Comparison of ENCODE assay signal across 8 cellular contexts in the genomic region with DNA sequence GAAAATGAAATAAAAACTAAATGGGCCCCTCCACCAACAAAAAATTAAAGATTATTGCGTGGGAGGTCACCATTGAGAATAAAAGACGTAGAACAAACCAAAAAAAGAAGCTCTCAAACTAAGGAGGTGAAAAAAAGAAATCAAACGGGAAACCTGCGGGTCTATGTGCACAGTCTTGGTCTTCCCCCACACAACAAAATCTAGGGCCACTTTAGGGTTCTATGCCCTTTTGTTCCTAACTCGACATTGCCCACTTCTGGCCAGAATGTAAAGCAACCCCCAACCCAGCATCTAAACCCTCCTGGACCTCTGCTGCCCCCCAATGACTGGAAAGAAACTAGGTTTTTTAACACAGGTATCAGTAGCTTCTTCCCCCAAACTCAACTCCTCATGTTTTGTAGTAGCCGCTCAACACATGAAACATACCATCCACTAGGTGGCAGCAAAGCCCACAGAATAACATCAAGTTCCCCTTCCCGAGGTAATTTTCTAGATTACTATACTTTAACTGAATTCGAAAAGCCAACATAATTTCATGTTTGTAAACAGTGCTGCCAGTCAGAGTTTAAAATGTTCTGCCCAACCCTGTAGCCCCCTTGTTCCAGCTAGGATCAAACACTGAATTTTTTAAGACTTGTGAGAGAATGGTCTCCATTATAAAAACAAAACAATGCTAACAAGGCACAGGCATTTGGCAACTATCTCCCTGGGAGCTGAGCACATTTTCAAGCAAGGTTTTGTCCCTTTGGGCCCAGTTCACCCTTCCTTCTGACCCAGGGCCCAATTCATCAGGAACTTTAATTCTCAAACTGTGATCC. TPM values are rescaled to one million over a fixed set of nuclear protein-coding genes. Genes with fewer than 3 reads are reported as not detected.
A peak's percentile ranks its signal among the peaks of the same experiment; 100 is the strongest.
DNase-seq lines count a peak whose midpoint lies in the region; ATAC-seq and TF ChIP-seq lines count a peak whose summit lies in the region.

No MANE protein-coding gene starts in this region.

- in situ Hi-C loops in GM13976 (cut with MboI; ENCODE audit: low sequenced_read_pairs, unreplicated experiment) = loop anchor here (10.0 kb wide), 2 partner anchors 204 to 284 kb away; no protein-coding TSS in a partner anchor

- H3K4me3 ChIP-seq in heart left ventricle (peak overlapping the region in 1 of 12 donors; percentile 23), prostate gland (no peak overlapping the region)

- DNase-seq in GM13976 (ENCODE audit: low spot score) (peak; percentile 82), NCI-H1105 (lab: John Stamatoyannopoulos, UW) (peak; percentile 61), heart left ventricle (peak in 3 of 5 donors; percentile 52 to 78 (median 77)), prostate gland (ENCODE audit: low spot score) (peak; percentile 80)
- peak; percentile 82 for DNase-seq in activated naive CD8-positive, alpha-beta T cell treated with anti-CD3 and anti-CD28 coated beads for 36 hours

- H3K36me3 ChIP-seq in heart left ventricle (peaks cover 3 to 86% (median 57%) of the 10 kb centered on the region in 9 donors), prostate gland (no peaks in the 10 kb centered on the region)

- intact Hi-C loops in heart left ventricle (cut with DNase I) (loop anchor here in 9 of 10 donors (1.0 to 10.0 kb wide), 8 partner anchors 80 to 282 kb away; a partner anchor contains a TSS), prostate gland (cut with DNase I) (loop anchor here (5.0 kb wide), 2 partner anchors 82 to 197 kb away; a partner anchor contains a TSS)

- WGBS in heart left ventricle, 4 donors = 26 to 28% (median 27%) methylated on average over 8 of the region's 8 CpGs
- WGBS in prostate gland = 25% methylated on average over 8 of the region's 8 CpGs

- no peaks in the 10 kb centered on the region for H3K27me3 Mint-ChIP-seq in activated naive CD8-positive, alpha-beta T cell treated with anti-CD3 and anti-CD28 coated beads for 36 hours

- peaks cover 68% of the 10 kb centered on the region for H3K4me1 Mint-ChIP-seq in activated naive CD8-positive, alpha-beta T cell treated with anti-CD3 and anti-CD28 coated beads for 36 hours

- H3K9me3 ChIP-seq in heart left ventricle = no peaks in the 10 kb centered on the region
- H3K9me3 ChIP-seq in prostate gland = no peaks in the 10 kb centered on the region

- TF ChIP-seq POLR2A in heart left ventricle (IDR thresholded peaks at IDR 0.05) = no peak
- TF ChIP-seq POLR2A in prostate gland (IDR thresholded peaks at IDR 0.05) = no peak

- ATAC-seq in HG02840 (IDR thresholded peaks at IDR 0.05; ENCODE audit: low FRiP score, unreplicated experiment) (peak; percentile 53), SK-N-SH treated with all-trans-retinoic acid at 6 μM for 48 hours (peak; percentile 86), heart left ventricle (peak; percentile 47 to 81 (median 72)), GM21619 (IDR thresholded peaks at IDR 0.05; ENCODE audit: unreplicated experiment) (no peak)

- H3K27me3 ChIP-seq in heart left ventricle (no peaks in the 10 kb centered on the region), prostate gland (replicated peaks; ENCODE audit: insufficient read depth) (no peaks in the 10 kb centered on the region)

- TF ChIP-seq CTCF in GM13976 (IDR thresholded peaks at IDR 0.05; ENCODE audit: borderline replicate concordance, control extremely low read depth, extremely low read depth, insufficient read depth, missing control alignments) (peak; percentile 87), heart left ventricle (IDR thresholded peaks at IDR 0.05) (peak; percentile 70 to 86 (median 78)), prostate gland (IDR thresholded peaks at IDR 0.05) (peak; percentile 60 to 95 (median 86))

- H3K4me1 ChIP-seq in heart left ventricle = peaks cover 0 to 48% (median 8%) of the 10 kb centered on the region in 12 donors
- H3K4me1 ChIP-seq in prostate gland (replicated peaks) = no peaks in the 10 kb centered on the region

- peak overlapping the region; percentile 87 for H3K4me3 Mint-ChIP-seq in activated naive CD8-positive, alpha-beta T cell treated with anti-CD3 and anti-CD28 coated beads for 36 hours

- peak overlapping the region; percentile 93 for H3K27ac Mint-ChIP-seq in activated naive CD8-positive, alpha-beta T cell treated with anti-CD3 and anti-CD28 coated beads for 36 hours

- H3K27ac ChIP-seq in heart left ventricle = peak overlapping the region in 5 of 12 donors; percentile 9 to 83 (median 30)
- peak overlapping the region; percentile 21 to 43 for H3K27ac ChIP-seq in prostate gland

- H3K36me3 Mint-ChIP-seq in activated naive CD8-positive, alpha-beta T cell treated with anti-CD3 and anti-CD28 coated beads for 36 hours = peaks cover 52% of the 10 kb centered on the region

- no peaks in the 10 kb centered on the region for H3K9me3 Mint-ChIP-seq in activated naive CD8-positive, alpha-beta T cell treated with anti-CD3 and anti-CD28 coated beads for 36 hours

TF ChIP-seq in SK-N-SH treated with all-trans-retinoic acid at 6 μM for 48 hours, 23 proteins besides CTCF, POLR2A, EP300 and RAD21:
- TF ChIP-seq GLIS3 (CRISPR knock-in tag; IDR thresholded peaks at IDR 0.05) (no peak), TOX (CRISPR knock-in tag; IDR thresholded peaks at IDR 0.05; ENCODE audit: borderline replicate concordance) (no peak), PPARA (CRISPR knock-in tag; IDR thresholded peaks at IDR 0.05; ENCODE audit: borderline replicate concordance) (no peak), ZNF565 (CRISPR knock-in tag; conservative IDR thresholded peaks at IDR 0.05; ENCODE audit: low read depth) (no peak), ZFP3 (CRISPR knock-in tag; IDR thresholded peaks at IDR 0.05) (no peak), ZFP30 (CRISPR knock-in tag; IDR thresholded peaks at IDR 0.05) (no peak), ESRRG (CRISPR knock-in tag; IDR thresholded peaks at IDR 0.05) (no peak), OSR1 (CRISPR knock-in tag; IDR thresholded peaks at IDR 0.05) (no peak), ZNF8 (CRISPR knock-in tag; IDR thresholded peaks at IDR 0.05) (no peak), TCF4 (CRISPR knock-in tag; IDR thresholded peaks at IDR 0.05; ENCODE audit: borderline replicate concordance) (no peak), ARNTL (CRISPR knock-in tag; IDR thresholded peaks at IDR 0.05; ENCODE audit: borderline replicate concordance, low read depth) (no peak)
- TF ChIP-seq, protein P1, sequence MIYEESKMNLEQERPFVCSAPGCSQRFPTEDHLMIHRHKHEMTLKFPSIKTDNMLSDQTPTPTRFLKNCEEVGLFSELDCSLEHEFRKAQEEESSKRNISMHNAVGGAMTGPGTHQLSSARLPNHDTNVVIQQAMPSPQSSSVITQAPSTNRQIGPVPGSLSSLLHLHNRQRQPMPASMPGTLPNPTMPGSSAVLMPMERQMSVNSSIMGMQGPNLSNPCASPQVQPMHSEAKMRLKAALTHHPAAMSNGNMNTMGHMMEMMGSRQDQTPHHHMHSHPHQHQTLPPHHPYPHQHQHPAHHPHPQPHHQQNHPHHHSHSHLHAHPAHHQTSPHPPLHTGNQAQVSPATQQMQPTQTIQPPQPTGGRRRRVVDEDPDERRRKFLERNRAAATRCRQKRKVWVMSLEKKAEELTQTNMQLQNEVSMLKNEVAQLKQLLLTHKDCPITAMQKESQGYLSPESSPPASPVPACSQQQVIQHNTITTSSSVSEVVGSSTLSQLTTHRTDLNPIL (CRISPR knock-in tag; IDR thresholded peaks at IDR 0.05; ENCODE audit: low read depth) = no peak
- TF ChIP-seq, protein P2, sequence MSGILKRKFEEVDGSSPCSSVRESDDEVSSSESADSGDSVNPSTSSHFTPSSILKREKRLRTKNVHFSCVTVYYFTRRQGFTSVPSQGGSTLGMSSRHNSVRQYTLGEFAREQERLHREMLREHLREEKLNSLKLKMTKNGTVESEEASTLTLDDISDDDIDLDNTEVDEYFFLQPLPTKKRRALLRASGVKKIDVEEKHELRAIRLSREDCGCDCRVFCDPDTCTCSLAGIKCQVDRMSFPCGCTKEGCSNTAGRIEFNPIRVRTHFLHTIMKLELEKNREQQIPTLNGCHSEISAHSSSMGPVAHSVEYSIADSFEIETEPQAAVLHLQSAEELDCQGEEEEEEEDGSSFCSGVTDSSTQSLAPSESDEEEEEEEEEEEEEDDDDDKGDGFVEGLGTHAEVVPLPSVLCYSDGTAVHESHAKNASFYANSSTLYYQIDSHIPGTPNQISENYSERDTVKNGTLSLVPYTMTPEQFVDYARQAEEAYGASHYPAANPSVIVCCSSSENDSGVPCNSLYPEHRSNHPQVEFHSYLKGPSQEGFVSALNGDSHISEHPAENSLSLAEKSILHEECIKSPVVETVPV (CRISPR knock-in tag; IDR thresholded peaks at IDR 0.05) = no peak
- TF ChIP-seq, protein P3, sequence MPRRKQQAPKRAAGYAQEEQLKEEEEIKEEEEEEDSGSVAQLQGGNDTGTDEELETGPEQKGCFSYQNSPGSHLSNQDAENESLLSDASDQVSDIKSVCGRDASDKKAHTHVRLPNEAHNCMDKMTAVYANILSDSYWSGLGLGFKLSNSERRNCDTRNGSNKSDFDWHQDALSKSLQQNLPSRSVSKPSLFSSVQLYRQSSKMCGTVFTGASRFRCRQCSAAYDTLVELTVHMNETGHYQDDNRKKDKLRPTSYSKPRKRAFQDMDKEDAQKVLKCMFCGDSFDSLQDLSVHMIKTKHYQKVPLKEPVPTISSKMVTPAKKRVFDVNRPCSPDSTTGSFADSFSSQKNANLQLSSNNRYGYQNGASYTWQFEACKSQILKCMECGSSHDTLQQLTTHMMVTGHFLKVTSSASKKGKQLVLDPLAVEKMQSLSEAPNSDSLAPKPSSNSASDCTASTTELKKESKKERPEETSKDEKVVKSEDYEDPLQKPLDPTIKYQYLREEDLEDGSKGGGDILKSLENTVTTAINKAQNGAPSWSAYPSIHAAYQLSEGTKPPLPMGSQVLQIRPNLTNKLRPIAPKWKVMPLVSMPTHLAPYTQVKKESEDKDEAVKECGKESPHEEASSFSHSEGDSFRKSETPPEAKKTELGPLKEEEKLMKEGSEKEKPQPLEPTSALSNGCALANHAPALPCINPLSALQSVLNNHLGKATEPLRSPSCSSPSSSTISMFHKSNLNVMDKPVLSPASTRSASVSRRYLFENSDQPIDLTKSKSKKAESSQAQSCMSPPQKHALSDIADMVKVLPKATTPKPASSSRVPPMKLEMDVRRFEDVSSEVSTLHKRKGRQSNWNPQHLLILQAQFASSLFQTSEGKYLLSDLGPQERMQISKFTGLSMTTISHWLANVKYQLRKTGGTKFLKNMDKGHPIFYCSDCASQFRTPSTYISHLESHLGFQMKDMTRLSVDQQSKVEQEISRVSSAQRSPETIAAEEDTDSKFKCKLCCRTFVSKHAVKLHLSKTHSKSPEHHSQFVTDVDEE (CRISPR knock-in tag; IDR thresholded peaks at IDR 0.05) = no peak

RNA-seq across cellular contexts. Expression of a gene that starts 18.7 kb away (rescaled TPM):
- total RNA-seq in activated naive CD8-positive, alpha-beta T cell treated with anti-CD3 and anti-CD28 coated beads for 36 hours = 100 to 1,000 TPM; 197 to 208 TPM
- total RNA-seq in heart left ventricle (100 to 1,000 TPM; 108 to 236 (median 147) TPM), prostate gland (100 to 1,000 TPM; 231 to 289 TPM)
- polyA plus RNA-seq in heart left ventricle = 100 to 1,000 TPM; 129 to 402 TPM

RNA-seq across cellular contexts. Expression of a gene that starts 27.8 kb away (rescaled TPM):
- 1 to 10 TPM; 8.2 to 8.7 TPM for total RNA-seq in activated naive CD8-positive, alpha-beta T cell treated with anti-CD3 and anti-CD28 coated beads for 36 hours
- total RNA-seq in heart left ventricle = 10 to 100 TPM; 16.8 to 35.5 (median 25.9) TPM
- 10 to 100 TPM; 10.4 to 18.0 TPM for polyA plus RNA-seq in heart left ventricle
- total RNA-seq in prostate gland = 100 to 1,000 TPM in 1 of 2 donors, 10 to 100 TPM in 1; 25.9 to 116 TPM
